Comparison of ENCODE assay signal across 20 cellular contexts in genomic region chr5:460413-460700, GRCh38. TPM values are rescaled to one million over a fixed set of nuclear protein-coding genes. Genes with fewer than 3 reads are reported as not detected.
DNase-seq lines count a peak whose midpoint lies in the region; ATAC-seq and TF ChIP-seq lines count a peak whose summit lies in the region.
"Had no signal": no experiment of that assay in that cellular context is flagged by ENCODE, and none has a peak within 500 bp of the region (broad histone marks: within the 10 kb centered on the region; RNA-seq: fewer than 3 reads in every experiment).

No MANE protein-coding gene starts in this region.

- CTCF ChIA-PET in WTC11 (lab: Charles Lee): interaction anchor here (1.2 kb wide), 1 partner anchor 14 kb away, joined by 3 read pairs; no protein-coding TSS in a partner anchor

- no peak for TF ChIP-seq EP300 in suprapubic skin (IDR thresholded peaks at IDR 0.05)

- no peaks in the 10 kb centered on the region for H3K27me3 ChIP-seq in right atrium auricular region
- no peaks in the 10 kb centered on the region for H3K27me3 ChIP-seq in suprapubic skin
- H3K27me3 ChIP-seq: ovary had no signal

- no peak for TF ChIP-seq CTCF in right atrium auricular region (IDR thresholded peaks at IDR 0.05)
- no peak for TF ChIP-seq CTCF in WTC11 (IDR thresholded peaks at IDR 0.05)
- TF ChIP-seq CTCF in suprapubic skin (IDR thresholded peaks at IDR 0.05): no peak
- TF ChIP-seq CTCF in HFFc6 (IDR thresholded peaks at IDR 0.05): no peak

- H3K4me3 ChIP-seq in right atrium auricular region (no peak overlapping the region), suprapubic skin (no peak overlapping the region)
- H3K4me3 ChIP-seq: GM23338, ovary had no signal

- H3K4me1 ChIP-seq in right atrium auricular region: no peaks in the 10 kb centered on the region
- peaks cover 22% of the 10 kb centered on the region for H3K4me1 ChIP-seq in suprapubic skin

- H3K36me3 Mint-ChIP-seq in WTC11 (peaks cover 58% of the 10 kb centered on the region), HFFc6 (ENCODE audit: low read depth) (peaks cover 54% of the 10 kb centered on the region)
- peaks cover 45% of the 10 kb centered on the region for H3K36me3 Mint-ChIP-seq in central memory CD8-positive, alpha-beta T cell (ENCODE audit: insufficient read depth)

- H3K4me1 Mint-ChIP-seq in WTC11: peaks cover under 1% of the 10 kb centered on the region
- H3K4me1 Mint-ChIP-seq in central memory CD8-positive, alpha-beta T cell: peaks cover 21% of the 10 kb centered on the region
- peaks cover 19% of the 10 kb centered on the region for H3K4me1 Mint-ChIP-seq in HFFc6 (ENCODE audit: low read depth)
- H3K4me1 Mint-ChIP-seq: brain had no signal

- no peak overlapping the region for H3K27ac ChIP-seq in right atrium auricular region
- H3K27ac ChIP-seq in suprapubic skin: no peak overlapping the region
- H3K27ac ChIP-seq: ovary had no signal

- H3K9me3 ChIP-seq in right atrium auricular region (no peaks in the 10 kb centered on the region), suprapubic skin (no peaks in the 10 kb centered on the region)
- H3K9me3 ChIP-seq: ovary had no signal

- H3K9me3 Mint-ChIP-seq in WTC11 (no peaks in the 10 kb centered on the region), HFFc6 (no peaks in the 10 kb centered on the region)
- no peaks in the 10 kb centered on the region for H3K9me3 Mint-ChIP-seq in central memory CD8-positive, alpha-beta T cell
- H3K9me3 Mint-ChIP-seq: brain, GM23338 had no signal

- POLR2A ChIA-PET in WTC11 (lab: Charles Lee): no interaction called here

- H3K27ac Mint-ChIP-seq in WTC11 (no peak overlapping the region), HFFc6 (no peak overlapping the region)
- H3K27ac Mint-ChIP-seq in central memory CD8-positive, alpha-beta T cell (ENCODE audit: low read depth): peak overlapping the region; percentile 20
- H3K27ac Mint-ChIP-seq: GM23338 had no signal

- intact Hi-C loops in Right ventricle myocardium superior (cut with DNase I): no loop called here

- DNase-seq in Right ventricle myocardium superior: peak; percentile 23
- DNase-seq in right atrium auricular region (ENCODE audit: low spot score): no peak
- peak; percentile 7 for DNase-seq in WTC11 (ENCODE audit: low spot score)
- DNase-seq in central memory CD8-positive, alpha-beta T cell (ENCODE audit: low spot score in 2 of 2): no peak
- DNase-seq in suprapubic skin (ENCODE audit: low spot score in 2 of 2): peak; percentile 62 to 76
- no peak for DNase-seq in HFFc6
- no peak for DNase-seq in NCI-H82 (lab: John Stamatoyannopoulos, UW)
- DNase-seq: activated CD4-positive, alpha-beta T cell treated with anti-CD3 and anti-CD28 coated beads for 48 hours; activated CD8-positive, alpha-beta memory T cell treated with anti-CD3 and anti-CD28 coated beads, Interleukin-2, amount 50 U/mL, for 48 hours; CD4-positive, CD25-positive, alpha-beta regulatory T cell; DMS153; Kasumi-1; naive B cell; NCI-H1048; NCI-H1930; NCI-H2227 treated with DMSO at 0.1 percent for 48 hours had no signal

- TF ChIP-seq POLR2A in suprapubic skin (IDR thresholded peaks at IDR 0.05): no peak

- H3K36me3 ChIP-seq in right atrium auricular region (peaks cover 73% of the 10 kb centered on the region), suprapubic skin (peaks cover 74% of the 10 kb centered on the region)
- H3K36me3 ChIP-seq: ovary had no signal

- no peak for ATAC-seq in Right ventricle myocardium superior (ENCODE audit: poor library complexity)
- ATAC-seq in WTC11: no peak
- ATAC-seq in central memory CD8-positive, alpha-beta T cell (replicated peaks; ENCODE audit: extremely low read depth, poor library complexity, severe bottlenecking): no peak
- ATAC-seq: GM23338, sciatic nerve had no signal

- WGBS in suprapubic skin: 94% methylated on average over 6 of the region's 6 CpGs

- no peaks in the 10 kb centered on the region for H3K27me3 Mint-ChIP-seq in WTC11 (ENCODE audit: low read depth)
- no peaks in the 10 kb centered on the region for H3K27me3 Mint-ChIP-seq in central memory CD8-positive, alpha-beta T cell
- H3K27me3 Mint-ChIP-seq in HFFc6 (ENCODE audit: insufficient read depth): no peaks in the 10 kb centered on the region; the same call in none of the 2 replicates
- H3K27me3 Mint-ChIP-seq: brain, naive B cell had no signal

- no peak overlapping the region for H3K4me3 Mint-ChIP-seq in WTC11
- no peak overlapping the region for H3K4me3 Mint-ChIP-seq in central memory CD8-positive, alpha-beta T cell
- H3K4me3 Mint-ChIP-seq in HFFc6: no peak overlapping the region
- H3K4me3 Mint-ChIP-seq: brain; CD4-positive, CD25-positive, alpha-beta regulatory T cell; GM23338 had no signal

TF ChIP-seq in WTC11, 78 proteins besides CTCF, POLR2A, EP300 and RAD21:
- TF ChIP-seq MYBL2 (CRISPR knock-in tag; IDR thresholded peaks at IDR 0.05): no peak
- no peak for TF ChIP-seq ZNF671 (CRISPR knock-in tag; IDR thresholded peaks at IDR 0.05)
- TF ChIP-seq ETV6 (CRISPR knock-in tag; IDR thresholded peaks at IDR 0.05): no peak
- TF ChIP-seq ATF6 (CRISPR knock-in tag; IDR thresholded peaks at IDR 0.05): no peak
- TF ChIP-seq ZNF232 (CRISPR knock-in tag; IDR thresholded peaks at IDR 0.05): no peak
- no peak for TF ChIP-seq NR3C1 (CRISPR knock-in tag; conservative IDR thresholded peaks at IDR 0.05; ENCODE audit: low read depth)
- no peak for TF ChIP-seq NFYB (CRISPR knock-in tag; conservative IDR thresholded peaks at IDR 0.05; ENCODE audit: low read depth)
- TF ChIP-seq ZNF512 (CRISPR knock-in tag; IDR thresholded peaks at IDR 0.05; ENCODE audit: borderline replicate concordance): no peak
- no peak for TF ChIP-seq MLX (CRISPR knock-in tag; IDR thresholded peaks at IDR 0.05)

RNA-seq across cellular contexts. Expression of gene EXOC3, which starts 17.4 kb away (rescaled TPM):
- total RNA-seq in Right ventricle myocardium superior: 46.4 TPM
- 10 to 100 TPM; 34.7 to 40.7 TPM for total RNA-seq in right atrium auricular region
- total RNA-seq in WTC11 (2021): 60.1 to 62.4 TPM (median 62.2 TPM) in 3 replicates
- 100 to 1,000 TPM in 1 of 4 donors, 10 to 100 TPM in 3; 68.9 to 199 (median 83.4) TPM for total RNA-seq in suprapubic skin
- 10 to 100 TPM; 46.8 to 54.1 (median 50.3) TPM for total RNA-seq in HFFc6 (2021; fragmentation: NEBNext Ultra II Directional; extraction: Animal tissue kit (Norgen Biotek cat#: 25700))

Comparison
In these comparisons a context has a peak if more than half of its experiments do, and no peak if none do; other contexts are left out.
1. DNase-seq: peak in Right ventricle myocardium superior (single experiment), WTC11 (single experiment) and suprapubic skin (2 of 2); none in right atrium auricular region (single experiment), central memory CD8-positive, alpha-beta T cell (0 of 2), HFFc6 (single experiment) and NCI-H82 (single experiment).